10 cellular contexts compared by ENCODE assay signal in the genomic region with DNA sequence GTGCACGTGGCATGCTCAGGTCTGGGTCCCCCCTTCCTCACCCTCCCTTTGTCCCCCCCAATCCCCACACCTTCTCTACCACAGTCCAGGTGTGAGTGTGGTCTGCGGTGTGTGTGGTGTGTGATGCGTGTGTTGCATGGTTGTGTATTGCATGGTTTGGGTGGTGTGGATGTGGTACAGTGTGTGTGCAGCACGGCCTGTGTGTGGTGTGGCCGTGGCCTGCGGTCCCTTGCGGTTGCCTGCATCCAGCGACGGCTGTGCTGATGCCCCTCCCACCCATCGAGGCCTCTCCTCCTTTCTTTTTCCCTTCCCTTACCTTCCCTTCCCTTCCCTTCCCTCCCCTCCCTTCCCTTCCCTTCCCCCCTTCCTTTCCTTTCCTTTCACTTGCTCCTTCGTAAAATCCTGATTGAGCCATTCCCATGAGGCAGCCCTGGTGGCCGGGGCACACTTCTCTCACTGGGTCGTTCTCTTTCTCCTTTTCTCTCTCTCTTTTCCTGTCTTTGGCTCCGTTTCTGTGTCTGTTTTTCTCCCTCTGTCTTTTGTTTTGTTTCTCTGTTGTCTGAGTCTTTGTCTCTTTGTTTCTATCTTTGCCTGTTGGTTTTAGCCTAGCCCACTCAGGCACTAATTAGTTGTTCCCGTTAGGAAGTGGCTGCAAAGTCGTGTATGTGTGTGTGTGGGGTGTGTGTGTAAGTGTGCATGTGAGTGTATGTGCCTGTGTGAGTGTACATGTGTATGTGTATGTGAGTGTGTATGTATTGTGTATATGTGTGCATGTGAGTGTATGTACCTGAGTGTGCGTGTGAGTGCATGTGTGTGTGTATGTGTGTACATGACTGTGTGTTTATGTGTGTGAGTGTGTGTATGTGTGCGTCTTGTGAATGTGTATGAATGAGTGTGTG.
DNase-seq lines count a peak whose midpoint lies in the region; ATAC-seq lines count a peak whose summit lies in the region.
"Had no signal": no experiment of that assay in that cellular context is flagged by ENCODE, and none has a peak within 500 bp of the region (broad histone marks: within the 10 kb centered on the region; RNA-seq: fewer than 3 reads in every experiment).

No MANE protein-coding gene starts in this region.

- peak in 1 of 3 donors; percentile 29 for DNase-seq in CD4-positive, CD25-positive, alpha-beta regulatory T cell
- peak; percentile 36 for DNase-seq in GM23248
- peak; percentile 57 for DNase-seq in activated naive CD8-positive, alpha-beta T cell treated with anti-CD3 and anti-CD28 coated beads, Interleukin-2, amount 10 ng/mL, durations not matched to agents 7 days and 5 days
- no peak for DNase-seq in mucosa of gallbladder (ENCODE audit: low spot score)
- DNase-seq in A172 (ENCODE audit: low spot score): no peak
- no peak for DNase-seq in NOMO-1 treated with dmso at 0.1 percent for 144 hours (lab: John Stamatoyannopoulos, UW; ENCODE audit: unreplicated experiment)
- DNase-seq: stimulated activated CD4-positive, alpha-beta T cell treated with anti-CD3 and anti-CD28 coated beads, Interleukin-4, amount 100 ng/mL, for 1 hour had no signal

- H2AFZ ChIP-seq in GM23248: peak overlapping the region; percentile 74

- no peak overlapping the region for H3K27ac Mint-ChIP-seq in CD4-positive, CD25-positive, alpha-beta regulatory T cell
- no peak overlapping the region for H3K27ac Mint-ChIP-seq in activated naive CD8-positive, alpha-beta T cell treated with anti-CD3 and anti-CD28 coated beads, Interleukin-2, amount 10 ng/mL, durations not matched to agents 7 days and 5 days
- H3K27ac Mint-ChIP-seq: activated naive CD4-positive, alpha-beta T cell treated with anti-CD3 and anti-CD28 coated beads, Interleukin-2, amount 50 U/mL, for 72 hours had no signal

- no peak overlapping the region for H3K4me3 Mint-ChIP-seq in CD4-positive, CD25-positive, alpha-beta regulatory T cell
- no peak overlapping the region for H3K4me3 Mint-ChIP-seq in activated naive CD8-positive, alpha-beta T cell treated with anti-CD3 and anti-CD28 coated beads, Interleukin-2, amount 10 ng/mL, durations not matched to agents 7 days and 5 days

- H3K4me3 ChIP-seq in CD4-positive, CD25-positive, alpha-beta regulatory T cell (ENCODE audit: low read depth, low read length): peak overlapping the region; percentile 12
- H3K4me3 ChIP-seq in GM23248 (peak overlapping the region; percentile 64), mucosa of rectum (ENCODE audit: low read length in 2 of 2) (peak overlapping the region; percentile 54 to 61)

- no peaks in the 10 kb centered on the region for H3K9me2 ChIP-seq in GM23248 (ENCODE audit: insufficient read depth)

- H3K27ac ChIP-seq in CD4-positive, CD25-positive, alpha-beta regulatory T cell (ENCODE audit: insufficient read depth, low read length, poor library complexity, severe bottlenecking): no peak overlapping the region
- H3K27ac ChIP-seq in GM23248 (no peak overlapping the region), mucosa of rectum (ENCODE audit: low read depth in 2 of 2, low read length in 2 of 2) (no peak overlapping the region)

- H3K36me3 Mint-ChIP-seq in CD4-positive, CD25-positive, alpha-beta regulatory T cell: no peaks in the 10 kb centered on the region
- H3K36me3 Mint-ChIP-seq in activated naive CD8-positive, alpha-beta T cell treated with anti-CD3 and anti-CD28 coated beads, Interleukin-2, amount 10 ng/mL, durations not matched to agents 7 days and 5 days: no peaks in the 10 kb centered on the region
- H3K36me3 Mint-ChIP-seq: activated naive CD4-positive, alpha-beta T cell treated with anti-CD3 and anti-CD28 coated beads, Interleukin-2, amount 50 U/mL, for 72 hours had no signal

- no peaks in the 10 kb centered on the region for H3K27me3 ChIP-seq in CD4-positive, CD25-positive, alpha-beta regulatory T cell (ENCODE audit: control insufficient read depth, insufficient read depth, low read length)
- H3K27me3 ChIP-seq in GM23248 (replicated peaks; ENCODE audit: insufficient read depth) (peaks cover 9% of the 10 kb centered on the region), mucosa of rectum (ENCODE audit: control insufficient read depth in 2 of 2, insufficient read depth in 2 of 2, low read length in 2 of 2) (peaks cover 7 to 21% of the 10 kb centered on the region in 2 donors)

- peak overlapping the region; percentile 68 for H3K4me2 ChIP-seq in GM23248 (ENCODE audit: unreplicated experiment)

- H3K27me3 Mint-ChIP-seq in CD4-positive, CD25-positive, alpha-beta regulatory T cell: peaks cover 11% of the 10 kb centered on the region
- peaks cover 22% of the 10 kb centered on the region for H3K27me3 Mint-ChIP-seq in activated naive CD8-positive, alpha-beta T cell treated with anti-CD3 and anti-CD28 coated beads, Interleukin-2, amount 10 ng/mL, durations not matched to agents 7 days and 5 days

- WGBS in GM23248 (ENCODE audit: low coverage in 1 of 2, low lambda C conversion rate in 2 of 2, missing lambda C conversion rate in 2 of 2), 2 experiments: 22 to 29% methylated on average over 11 to 18 of the region's 18 CpGs

- ATAC-seq in CD4-positive, CD25-positive, alpha-beta regulatory T cell (ENCODE audit: low read depth in 2 of 2): no peak
- ATAC-seq in activated naive CD8-positive, alpha-beta T cell treated with anti-CD3 and anti-CD28 coated beads, Interleukin-2, amount 10 ng/mL, durations not matched to agents 7 days and 5 days (ENCODE audit: low read depth): peak; percentile 11
- no peak for ATAC-seq in HG03342 (IDR thresholded peaks at IDR 0.05; ENCODE audit: unreplicated experiment)

- peaks cover 3% of the 10 kb centered on the region for H3K4me1 ChIP-seq in CD4-positive, CD25-positive, alpha-beta regulatory T cell (ENCODE audit: control insufficient read depth, insufficient read depth, low read length, poor library complexity, severe bottlenecking)
- peaks cover 15% of the 10 kb centered on the region for H3K4me1 ChIP-seq in GM23248 (ENCODE audit: insufficient read depth)
- H3K4me1 ChIP-seq in mucosa of rectum (ENCODE audit: control insufficient read depth in 2 of 2, insufficient read depth in 2 of 2, low read length in 2 of 2): peaks cover 3 to 16% of the 10 kb centered on the region in 2 donors

- no peaks in the 10 kb centered on the region for H3K36me3 ChIP-seq in CD4-positive, CD25-positive, alpha-beta regulatory T cell (ENCODE audit: control insufficient read depth, insufficient read depth, low read length)
- no peaks in the 10 kb centered on the region for H3K36me3 ChIP-seq in GM23248 (ENCODE audit: low read depth)
- no peaks in the 10 kb centered on the region for H3K36me3 ChIP-seq in mucosa of rectum (ENCODE audit: control insufficient read depth in 2 of 2, insufficient read depth in 2 of 2, low read length in 2 of 2)

- no peak overlapping the region for H3K9ac ChIP-seq in GM23248
- no peak overlapping the region for H3K9ac ChIP-seq in mucosa of rectum (ENCODE audit: low read depth in 1 of 2, low read length in 2 of 2)

- H4K20me1 ChIP-seq in GM23248 (ENCODE audit: insufficient read depth): no peaks in the 10 kb centered on the region

- H3K9me3 ChIP-seq in CD4-positive, CD25-positive, alpha-beta regulatory T cell (ENCODE audit: control insufficient read depth in 2 of 2, low read length in 2 of 2): no peaks in the 10 kb centered on the region
- no peaks in the 10 kb centered on the region for H3K9me3 ChIP-seq in GM23248 (ENCODE audit: low read depth)
- no peaks in the 10 kb centered on the region for H3K9me3 ChIP-seq in mucosa of rectum (ENCODE audit: control insufficient read depth in 2 of 2, low read length in 2 of 2)

- POLR2A ChIA-PET in activated naive CD8-positive, alpha-beta T cell treated with anti-CD3 and anti-CD28 coated beads, Interleukin-2, amount 10 ng/mL, durations not matched to agents 7 days and 5 days (lab: Charles Lee): no interaction called here

- no peaks in the 10 kb centered on the region for H3K79me2 ChIP-seq in GM23248 (ENCODE audit: insufficient read depth)

- peaks cover 0 to 14% (median 0%) of the 10 kb centered on the region in 4 donors for H3K4me1 Mint-ChIP-seq in CD4-positive, CD25-positive, alpha-beta regulatory T cell
- H3K4me1 Mint-ChIP-seq in activated naive CD8-positive, alpha-beta T cell treated with anti-CD3 and anti-CD28 coated beads, Interleukin-2, amount 10 ng/mL, durations not matched to agents 7 days and 5 days: peaks cover 10% of the 10 kb centered on the region

- H3F3A ChIP-seq in GM23248 (ENCODE audit: insufficient read depth): 0 out of 2 replicates have a peak, but pooled peaks cover 9% of the 10 kb centered on the region

- in situ Hi-C loops in GM23248 (cut with MboI): no loop called here

- no peaks in the 10 kb centered on the region for H3K9me3 Mint-ChIP-seq in CD4-positive, CD25-positive, alpha-beta regulatory T cell
- H3K9me3 Mint-ChIP-seq in activated naive CD8-positive, alpha-beta T cell treated with anti-CD3 and anti-CD28 coated beads, Interleukin-2, amount 10 ng/mL, durations not matched to agents 7 days and 5 days: no peaks in the 10 kb centered on the region
- H3K9me3 Mint-ChIP-seq: activated naive CD4-positive, alpha-beta T cell treated with anti-CD3 and anti-CD28 coated beads, Interleukin-2, amount 50 U/mL, for 72 hours had no signal

Comparison
In these comparisons a context has a peak if more than half of its experiments do, and no peak if none do; other contexts are left out.
1. DNase-seq: peak in GM23248 (single experiment) and activated naive CD8-positive, alpha-beta T cell treated with anti-CD3 and anti-CD28 coated beads, Interleukin-2, amount 10 ng/mL, durations not matched to agents 7 days and 5 days (single experiment); none in mucosa of gallbladder (single experiment), A172 (single experiment) and NOMO-1 treated with dmso at 0.1 percent for 144 hours (single experiment).
2. H3K4me3 ChIP-seq: peak in every context shown above with its lines; median percentile 64 in GM23248; 58 in mucosa of rectum; 12 in CD4-positive, CD25-positive, alpha-beta regulatory T cell.